ENCODE assay signal across 1 cellular context in the genomic region with DNA sequence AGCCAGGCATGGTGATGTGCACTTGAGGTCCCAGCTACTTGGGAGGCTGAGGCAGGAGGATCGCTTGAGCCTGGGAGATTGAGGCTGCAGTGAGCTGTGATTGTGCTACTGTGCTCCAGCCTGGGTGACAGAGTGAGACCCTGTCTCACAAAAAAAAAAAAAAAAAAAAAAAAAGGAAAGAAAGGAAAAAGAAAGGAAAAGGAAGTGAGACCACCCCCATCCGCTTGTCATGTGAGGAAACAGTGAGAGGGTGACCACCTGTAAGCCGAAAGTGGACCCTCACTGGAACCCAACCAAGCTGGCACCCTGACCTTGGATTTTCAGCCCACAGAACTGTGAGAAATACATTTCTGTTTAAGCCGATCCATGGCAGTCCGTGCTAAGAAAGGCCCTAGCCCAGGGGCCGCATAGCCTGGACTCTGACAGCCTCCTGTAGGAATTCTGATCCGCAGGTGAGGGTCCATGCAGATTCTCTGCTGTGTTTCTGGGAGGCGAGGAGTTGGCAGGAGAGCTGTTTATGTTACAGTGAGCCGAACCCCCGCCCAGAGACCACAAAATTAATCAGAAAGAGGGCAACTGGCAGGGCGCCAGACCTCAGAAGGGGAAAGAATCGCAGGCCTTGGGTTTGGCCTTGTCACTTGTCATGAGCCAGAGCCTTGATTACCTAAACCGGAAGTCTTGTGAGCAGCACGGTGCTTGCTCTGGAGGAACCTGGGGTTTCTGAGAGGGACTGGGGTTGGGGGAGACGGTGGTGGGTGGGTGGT.
TF ChIP-seq lines count a peak whose summit lies in the region.

No MANE protein-coding gene starts in this region.

TF ChIP-seq in HEK293, 187 proteins besides CTCF, POLR2A, EP300 and RAD21 (continued from another document):
- no peak for TF ChIP-seq PBX3 (CRISPR knock-in tag; IDR thresholded peaks at IDR 0.05)
- peak; percentile 50; the same call in 1 of the 2 replicates for TF ChIP-seq ZNF629 (tag by site-specific recombination; IDR thresholded peaks at IDR 0.05)
- TF ChIP-seq ZNF184 (tag by site-specific recombination; IDR thresholded peaks at IDR 0.05): peak; percentile 84
- no peak for TF ChIP-seq KLF9 (tag by site-specific recombination; IDR thresholded peaks at IDR 0.05; ENCODE audit: low read depth)
- TF ChIP-seq ZBTB11 (tag by site-specific recombination; conservative IDR thresholded peaks at IDR 0.05; ENCODE audit: low read depth): peak; percentile 68; the same call in 1 of the 2 replicates
- no peak; the same call in 1 of the 2 replicates for TF ChIP-seq ZBTB21 (tag by site-specific recombination; IDR thresholded peaks at IDR 0.05)
- no peak for TF ChIP-seq ZNF169 (tag by site-specific recombination; IDR thresholded peaks at IDR 0.05)
- TF ChIP-seq ZNF398 (tag by site-specific recombination; IDR thresholded peaks at IDR 0.05): peak; percentile 78
- TF ChIP-seq ZBTB8A (tag by site-specific recombination; IDR thresholded peaks at IDR 0.05): peak; percentile 49
- no peak for TF ChIP-seq REPIN1 (tag by site-specific recombination; IDR thresholded peaks at IDR 0.05; ENCODE audit: low read depth)
- peak; percentile 85 for TF ChIP-seq ZSCAN30 (tag by site-specific recombination; IDR thresholded peaks at IDR 0.05)
- TF ChIP-seq ZNF660 (tag by site-specific recombination; IDR thresholded peaks at IDR 0.05): peak; percentile 99
- peak; percentile 63 for TF ChIP-seq ZNF366 (tag by site-specific recombination; conservative IDR thresholded peaks at IDR 0.05)
- TF ChIP-seq ZFP3 (tag by site-specific recombination; IDR thresholded peaks at IDR 0.05; ENCODE audit: low read depth): no peak
- TF ChIP-seq SCRT1 (tag by site-specific recombination; IDR thresholded peaks at IDR 0.05; ENCODE audit: borderline replicate concordance): peak; percentile 77; the same call in 1 of the 2 replicates
- TF ChIP-seq ZNF561 (tag by site-specific recombination; IDR thresholded peaks at IDR 0.05; ENCODE audit: borderline replicate concordance): peak; percentile 85
- no peak for TF ChIP-seq ZNF521 (tag by site-specific recombination; IDR thresholded peaks at IDR 0.05)
